In genomic region chr15:28873006-28873405, GRCh38 we compare ENCODE assay signal across 25 cellular contexts. TPM values are rescaled to one million over a fixed set of nuclear protein-coding genes. Genes with fewer than 3 reads are reported as not detected.
DNase-seq lines count a peak whose midpoint lies in the region; ATAC-seq, FAIRE-seq and TF ChIP-seq lines count a peak whose summit lies in the region.
"Had no signal": no experiment of that assay in that cellular context is flagged by ENCODE, and none has a peak within 500 bp of the region (broad histone marks: within the 10 kb centered on the region; RNA-seq: fewer than 3 reads in every experiment).

No MANE protein-coding gene starts in this region.

- 46% methylated on average over 5 of the region's 5 CpGs for WGBS in K562 (ENCODE audit: insufficient coverage, low coverage, missing lambda C conversion rate)
- WGBS in pancreas, 2 donors: 48 to 52% methylated on average over 5 of the region's 5 CpGs
- 91 to 92% methylated on average over 5 of the region's 5 CpGs for WGBS in tibial nerve, 2 donors

- H3K4me3 ChIP-seq in K562 (no peak overlapping the region), pancreas (no peak overlapping the region), tibial nerve (no peak overlapping the region)
- H3K4me3 ChIP-seq: BLaER1, GM23338 had no signal

- no peaks in the 10 kb centered on the region for H3K9me1 ChIP-seq in K562 (ENCODE audit: control insufficient read depth, insufficient read depth, low read length)

- H3K27ac Mint-ChIP-seq in chondrocyte (ENCODE audit: unreplicated experiment) (no peak overlapping the region), nephron progenitor cell (peak overlapping the region; percentile 91)
- H3K27ac Mint-ChIP-seq: GM23338, HFFc6, IgD-negative memory B cell had no signal

- TF ChIP-seq EP300 in K562 (IDR thresholded peaks at IDR 0.05; ENCODE audit: low read length) (no peak), tibial nerve (IDR thresholded peaks at IDR 0.05) (no peak)

- no peak for DNase-seq in K562 (ENCODE audit: extremely low read depth in 1 of 4, low spot score in 3 of 4)
- DNase-seq in chondrocyte (ENCODE audit: low spot score): peak; percentile 26
- DNase-seq in nephron progenitor cell: no peak
- peak in 5 of 6 donors; percentile 53 to 82 (median 74) for DNase-seq in pancreas
- no peak for DNase-seq in NK-92 (lab: John Stamatoyannopoulos, UW; ENCODE audit: unreplicated experiment)
- no peak for DNase-seq in tibial nerve (ENCODE audit: low spot score in 2 of 2)
- no peak for DNase-seq in SIG-M5 (lab: John Stamatoyannopoulos, UW)
- DNase-seq: DMS153, DMS79, GDM1, H7, HFFc6 had no signal

- CTCF ChIA-PET in K562 (lab: Yijun Ruan, JAX; ENCODE audit: low intra/inter-chr PET ratio): no interaction called here

- in situ Hi-C loops in K562 (cut with MboI): no loop called here

- H4K20me1 ChIP-seq in K562 (replicated peaks; ENCODE audit: control insufficient read depth, insufficient read depth, low read length): no peaks in the 10 kb centered on the region
- H4K20me1 ChIP-seq: BLaER1 had no signal

- no peaks in the 10 kb centered on the region for H3K36me3 ChIP-seq in K562 (ENCODE audit: control insufficient read depth, insufficient read depth, low read length)
- no peaks in the 10 kb centered on the region for H3K36me3 ChIP-seq in pancreas
- H3K36me3 ChIP-seq in tibial nerve: no peaks in the 10 kb centered on the region
- H3K36me3 ChIP-seq: BLaER1 had no signal

- H3K4me1 ChIP-seq in K562 (replicated peaks in 1 of 2; ENCODE audit: control insufficient read depth in 2 of 2, insufficient read depth in 2 of 2, low read length in 2 of 2): peaks cover 0 to 4% of the 10 kb centered on the region in 2 experiments; a peak in 1 of 5 replicates
- H3K4me1 ChIP-seq in pancreas: peaks cover 0 to 5% (median 3%) of the 10 kb centered on the region in 3 donors
- H3K4me1 ChIP-seq in tibial nerve: no peaks in the 10 kb centered on the region

- BruUV-seq in K562 (replicated peaks; lab: Mats Ljungman, UMichigan): no TSS peak

- no peak overlapping the region for H3K27ac ChIP-seq in K562 (ENCODE audit: extremely low read depth, low read depth, low read length)
- peak overlapping the region; percentile 21 to 47 (median 40) for H3K27ac ChIP-seq in pancreas
- no peak overlapping the region for H3K27ac ChIP-seq in tibial nerve
- H3K27ac ChIP-seq: BLaER1 had no signal

- H3K27me3 Mint-ChIP-seq in chondrocyte (ENCODE audit: low read depth) (no peaks in the 10 kb centered on the region), nephron progenitor cell (ENCODE audit: low read depth, poor library complexity) (peaks cover 13% of the 10 kb centered on the region)

- H3K79me2 ChIP-seq in K562 (ENCODE audit: control insufficient read depth, insufficient read depth, low read length): no peaks in the 10 kb centered on the region

- H3K4me3 Mint-ChIP-seq in chondrocyte (ENCODE audit: unreplicated experiment) (no peak overlapping the region), nephron progenitor cell (no peak overlapping the region)
- H3K4me3 Mint-ChIP-seq: CD14-positive monocyte; CD4-positive, alpha-beta memory T cell; GM23338; HFFc6; IgD-negative memory B cell had no signal

- H3K4me2 ChIP-seq in K562 (ENCODE audit: insufficient read depth, low read length): no peak overlapping the region
- H3K4me2 ChIP-seq: BLaER1, GM23338 had no signal

- TF ChIP-seq RAD21 in K562 (CRISPR knock-in tag; conservative IDR thresholded peaks at IDR 0.05 in 1 of 2, IDR thresholded peaks at IDR 0.05 in 1 of 2): no peak

- ATAC-seq in K562 (no peak), pancreas (peak; percentile 89 to 91 (median 89)), GM21528 (IDR thresholded peaks at IDR 0.05; ENCODE audit: low FRiP score, unreplicated experiment) (no peak)
- ATAC-seq: GM23338, HCT116 had no signal

- H2AFZ ChIP-seq in K562 (ENCODE audit: low read depth, low read length): no peak overlapping the region; the same call in 1 of the 2 replicates
- H2AFZ ChIP-seq: GM23338 had no signal

- no peak for FAIRE-seq in K562 (lab: Jason Lieb, UNC)
- no peak for FAIRE-seq in pancreas (lab: Jason Lieb, UNC)
- FAIRE-seq: A204.1, GM12892, GM18507, HepG2 had no signal

- H3K27me3 ChIP-seq in K562 (ENCODE audit: control insufficient read depth in 2 of 2, insufficient read depth in 2 of 2, low read length in 2 of 2): no peaks in the 10 kb centered on the region
- no peaks in the 10 kb centered on the region for H3K27me3 ChIP-seq in pancreas
- H3K27me3 ChIP-seq in tibial nerve: no peaks in the 10 kb centered on the region
- H3K27me3 ChIP-seq: BLaER1 had no signal

- no peak overlapping the region for H3K9ac ChIP-seq in K562 (ENCODE audit: insufficient read depth in 1 of 2, low read depth in 2 of 2, low read length in 2 of 2)
- H3K9ac ChIP-seq: BLaER1 had no signal

- POLR2A ChIA-PET in K562 (lab: Yijun Ruan, JAX): interaction anchor here (0.5 kb wide), 1 partner anchor 37 kb away, joined by 3 read pairs; no protein-coding TSS in a partner anchor

- intact Hi-C loops in K562 (cut with micrococcal nuclease) (no loop called here), pancreas (cut with DNase I) (no loop called here)

- H3K9me3 Mint-ChIP-seq in chondrocyte (ENCODE audit: low read depth): peaks cover 4% of the 10 kb centered on the region
- H3K9me3 Mint-ChIP-seq in nephron progenitor cell: peaks cover 11% of the 10 kb centered on the region
- H3K9me3 Mint-ChIP-seq: GM23338 had no signal

- H3K36me3 Mint-ChIP-seq in chondrocyte (ENCODE audit: low read depth) (no peaks in the 10 kb centered on the region), nephron progenitor cell (ENCODE audit: low read depth) (no peaks in the 10 kb centered on the region)
- H3K36me3 Mint-ChIP-seq: CD14-positive monocyte; CD4-positive, alpha-beta memory T cell; IgD-negative memory B cell had no signal

- H3K4me1 Mint-ChIP-seq in chondrocyte (ENCODE audit: low read depth) (peaks cover 12% of the 10 kb centered on the region), nephron progenitor cell (peaks cover 25% of the 10 kb centered on the region)
- H3K4me1 Mint-ChIP-seq: CD14-positive monocyte had no signal

- no peak for TF ChIP-seq POLR2A in K562 (conservative IDR thresholded peaks at IDR 0.05)
- TF ChIP-seq POLR2A in tibial nerve (IDR thresholded peaks at IDR 0.05): no peak

- TF ChIP-seq CTCF in K562 (IDR thresholded peaks at IDR 0.05 in 2 of 3, conservative IDR thresholded peaks at IDR 0.05 in 1 of 3; ENCODE audit: insufficient read depth in 2 of 3, low read depth in 1 of 3, low read length in 3 of 3) (no peak), chondrocyte (IDR thresholded peaks at IDR 0.05) (no peak), nephron progenitor cell (IDR thresholded peaks at IDR 0.05) (no peak), pancreas (IDR thresholded peaks at IDR 0.05) (no peak), tibial nerve (IDR thresholded peaks at IDR 0.05) (no peak)

- no peaks in the 10 kb centered on the region for H3K9me3 ChIP-seq in K562 (replicated peaks; ENCODE audit: control insufficient read depth, insufficient read depth, low read depth, low read length)
- H3K9me3 ChIP-seq in pancreas: no peaks in the 10 kb centered on the region
- H3K9me3 ChIP-seq in tibial nerve: peaks cover 0 to 27% (median 0%) of the 10 kb centered on the region in 4 donors
- H3K9me3 ChIP-seq: BLaER1 had no signal

RNA-seq across cellular contexts. Expression of gene APBA2, which starts 12.8 kb away (rescaled TPM):
- 105 and 234 TPM in 2 replicates for total RNA-seq in K562 (2011; cell fraction: chromatin; rRNA removed; ENCODE audit: low replicate concordance)
- 91.2 and 97.2 TPM in 2 replicates for total RNA-seq in K562 (2011; cell fraction: nucleolus; rRNA removed)
- total RNA-seq in K562 (2011; cell fraction: nucleoplasm; rRNA removed): 85.9 and 89.9 TPM in 2 replicates
- total RNA-seq in K562 (2014; rRNA removed) (40.9 and 46.5 TPM in 2 replicates), K562 (2014; rRNA removed; fragmentation: Illumina TruSeq; extraction: Trizol) (10.4 and 13.6 TPM in 2 replicates), K562 (2015; rRNA removed; fragmentation: Illumina TruSeq; extraction: Trizol) (25.2 and 26.2 TPM in 2 replicates), K562 (2021) (30.8 and 32.5 TPM in 2 replicates), chondrocyte (26.4 to 30.4 TPM (median 28.7 TPM) in 3 replicates), pancreas (10 to 100 TPM in 1 of 6 donors, 1 to 10 TPM in 5; 3.9 to 10.3 (median 8.2) TPM), tibial nerve (1 to 10 TPM; 3.3 to 5.4 (median 4.5) TPM)
- polyA plus RNA-seq in K562 (2011; rRNA removed) (27.8 and 36.1 TPM in 2 replicates), K562 (2014; fragmentation: Illumina TruSeq; extraction: Trizol) (17.1 and 25.2 TPM in 2 replicates), K562 (2014; fragmentation: Nextera tagmentation; extraction: Ambion mirVana) (under 1 TPM; 0.24 to 0.35 TPM), K562 (2014; rRNA removed) (30.7 and 37.1 TPM in 2 replicates), pancreas (1 to 10 TPM; 3.9 to 6.2 TPM)
- 27.5 and 45.8 TPM in 2 replicates for polyA plus RNA-seq in K562 (2011; cell fraction: cytosol; rRNA removed)
- polyA plus RNA-seq in K562 (2011; cell fraction: nucleus; rRNA removed): 70.5 and 109 TPM in 2 replicates
- 25.0 and 39.9 TPM in 2 replicates for polyA plus RNA-seq in K562 (2012)
- 21.7 and 35.1 TPM in 2 replicates for polyA minus RNA-seq in K562 (2011; rRNA and poly(A)+ RNA removed)
- 28.8 and 31.9 TPM in 2 replicates for polyA minus RNA-seq in K562 (2011; cell fraction: cytosol; rRNA and poly(A)+ RNA removed)
- polyA minus RNA-seq in K562 (2011; cell fraction: nucleus; rRNA and poly(A)+ RNA removed): 25.7 and 46.8 TPM in 2 replicates

RNA-seq across cellular contexts. Expression of gene GOLGA6L7, which starts 24.6 kb away (rescaled TPM):
- total RNA-seq in K562 (2011; cell fraction: chromatin; rRNA removed; ENCODE audit: low replicate concordance): 0.67 and 2.1 TPM in 2 replicates
- 0.39 TPM in 1 of 2 replicates, not detected in the other for total RNA-seq in K562 (2011; cell fraction: nucleolus; rRNA removed)
- 1.3 and 1.9 TPM in 2 replicates for total RNA-seq in K562 (2011; cell fraction: nucleoplasm; rRNA removed)
- total RNA-seq in K562 (2014; rRNA removed) (not detected in 2 replicates), K562 (2014; rRNA removed; fragmentation: Illumina TruSeq; extraction: Trizol) (not detected in 2 replicates), K562 (2015; rRNA removed; fragmentation: Illumina TruSeq; extraction: Trizol) (not detected in 2 replicates), K562 (2021) (0.11 TPM in 1 of 2 replicates, not detected in the other), chondrocyte (not detected in 3 replicates), pancreas (not detected), tibial nerve (not detected)
- polyA plus RNA-seq in K562 (2011; rRNA removed) (0.11 and 0.42 TPM in 2 replicates), K562 (2014; fragmentation: Illumina TruSeq; extraction: Trizol) (not detected in 2 replicates), K562 (2014; fragmentation: Nextera tagmentation; extraction: Ambion mirVana) (under 1 TPM in 1 of 2 experiments, not detected in 1; 0.14 TPM), K562 (2014; rRNA removed) (not detected in 2 replicates), pancreas (not detected)
- 0.38 TPM in 1 of 2 replicates, not detected in the other for polyA plus RNA-seq in K562 (2011; cell fraction: cytosol; rRNA removed)
- polyA plus RNA-seq in K562 (2011; cell fraction: nucleus; rRNA removed): 0.26 and 0.86 TPM in 2 replicates
- polyA plus RNA-seq in K562 (2012): 0.40 and 0.44 TPM in 2 replicates
- polyA minus RNA-seq in K562 (2011; rRNA and poly(A)+ RNA removed): 0.28 and 0.51 TPM in 2 replicates
- polyA minus RNA-seq in K562 (2011; cell fraction: cytosol; rRNA and poly(A)+ RNA removed): not detected in 2 replicates
- polyA minus RNA-seq in K562 (2011; cell fraction: nucleus; rRNA and poly(A)+ RNA removed): 0.56 TPM in 1 of 2 replicates, not detected in the other
- total RNA-seq: CD4-positive, alpha-beta memory T cell; Daoy; GM23338; H7; HepG2; HFFc6 had no signal
- polyA plus RNA-seq: AG04450; CD14-positive monocyte; CD4-positive, alpha-beta memory T cell; HepG2; IgD-negative memory B cell had no signal

Comparison
In these comparisons a context has a peak if more than half of its experiments do, and no peak if none do; other contexts are left out.
1. ATAC-seq: peak in pancreas (4 of 4); none in K562 (single experiment) and GM21528 (single experiment).
2. DNase-seq: peak in chondrocyte (single experiment) and pancreas (5 of 6); none in K562 (0 of 4), nephron progenitor cell (single experiment), NK-92 (single experiment), tibial nerve (0 of 2) and SIG-M5 (single experiment).
3. H3K27ac ChIP-seq: peak in pancreas (4 of 4); none in K562 (single experiment) and tibial nerve (0 of 4).